In the genomic region with DNA sequence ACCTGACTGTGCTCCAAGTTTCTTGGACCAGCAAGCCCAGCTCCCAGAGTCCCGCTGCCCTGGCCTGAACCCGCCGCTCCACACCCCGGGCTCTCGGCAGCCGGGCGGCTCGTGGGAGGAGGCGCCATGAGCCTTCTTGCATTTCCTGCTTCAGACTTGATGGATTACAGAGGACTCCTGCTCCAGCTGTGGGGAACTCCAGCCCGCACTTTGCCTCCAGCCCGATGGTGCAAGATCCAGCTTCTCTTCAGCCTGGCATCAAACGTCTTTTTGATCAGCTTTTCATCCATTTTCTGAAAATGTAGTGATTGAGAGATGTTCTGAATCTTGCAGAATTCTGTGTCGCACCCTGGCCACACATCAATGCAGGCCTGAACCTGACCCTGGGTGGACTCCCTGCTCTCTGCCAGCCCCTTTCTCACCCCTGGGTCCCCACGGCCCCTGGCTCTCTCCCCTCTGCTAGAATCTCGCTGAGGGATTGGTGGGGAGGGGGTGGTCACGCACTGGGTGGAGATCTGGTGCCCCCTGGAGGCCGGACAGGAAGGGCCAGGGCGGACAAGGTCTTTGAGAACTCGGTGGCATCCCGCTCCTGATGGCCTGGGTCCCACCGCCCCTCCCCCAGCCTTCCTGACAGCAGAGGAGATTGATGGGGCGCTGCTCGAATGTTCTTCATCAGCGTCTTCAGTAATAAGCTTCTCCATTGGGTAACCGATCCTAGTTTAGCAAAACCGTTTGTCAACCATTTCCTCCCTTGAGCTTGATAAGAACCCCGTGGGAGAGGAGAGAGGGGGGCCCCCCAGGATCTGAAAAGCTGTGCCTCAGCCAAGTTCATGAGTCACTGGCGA, we compare ENCODE assay signal across 8 cellular contexts. TPM values are rescaled to one million over a fixed set of nuclear protein-coding genes. Genes with fewer than 3 reads are reported as not detected.
A peak's percentile ranks its signal among the peaks of the same experiment; 100 is the strongest.
DNase-seq lines count a peak whose midpoint lies in the region; ATAC-seq and TF ChIP-seq lines count a peak whose summit lies in the region.

No MANE protein-coding gene starts in this region.

- peak; percentile 90 for ATAC-seq in SK-N-SH treated with all-trans-retinoic acid at 6 μM for 48 hours
- ATAC-seq in GM21723 (IDR thresholded peaks at IDR 0.05; ENCODE audit: unreplicated experiment) = no peak

- no peaks in the 10 kb centered on the region for H3K9me3 ChIP-seq in testis

- H3K4me3 ChIP-seq in testis = no peak overlapping the region

- no peak for TF ChIP-seq POLR2A in testis (IDR thresholded peaks at IDR 0.05)

- no peaks in the 10 kb centered on the region for H3K36me3 ChIP-seq in testis (ENCODE audit: low read depth, missing control alignments)

- TF ChIP-seq CTCF in osteocyte (IDR thresholded peaks at IDR 0.05) (peak; percentile 81), testis (IDR thresholded peaks at IDR 0.05) (peak; percentile 36 to 49 (median 41))

- H3K27ac ChIP-seq in testis = peak overlapping the region; percentile 33 to 53

- intact Hi-C loops in head of caudate nucleus (cut with DNase I) = no loop called here
- intact Hi-C loops in testis (cut with DNase I; ENCODE audit: low total_unique reads) = no loop called here

- H3K36me3 Mint-ChIP-seq in activated naive CD8-positive, alpha-beta T cell treated with anti-CD3 and anti-CD28 coated beads for 36 hours = no peaks in the 10 kb centered on the region
- no peaks in the 10 kb centered on the region for H3K36me3 Mint-ChIP-seq in osteocyte (ENCODE audit: unreplicated experiment)

- WGBS in testis, 2 donors = 20 to 44% methylated on average over 13 to 28 of the region's 28 CpGs

- peaks cover 22% of the 10 kb centered on the region for H3K4me1 Mint-ChIP-seq in activated naive CD8-positive, alpha-beta T cell treated with anti-CD3 and anti-CD28 coated beads for 36 hours
- H3K4me1 Mint-ChIP-seq in osteocyte (ENCODE audit: unreplicated experiment) = peaks cover 20% of the 10 kb centered on the region

- DNase-seq in EL (peak; percentile 88), M059J (ENCODE audit: low read depth) (peak; percentile 73), head of caudate nucleus (peak; percentile 79 to 94 (median 88)), osteocyte (ENCODE audit: extremely low spot score, unreplicated experiment) (peak; percentile 93), testis (peak; percentile 78)
- peak; percentile 78 for DNase-seq in activated naive CD8-positive, alpha-beta T cell treated with anti-CD3 and anti-CD28 coated beads for 36 hours

- H3K9me3 Mint-ChIP-seq in activated naive CD8-positive, alpha-beta T cell treated with anti-CD3 and anti-CD28 coated beads for 36 hours = no peaks in the 10 kb centered on the region
- no peaks in the 10 kb centered on the region for H3K9me3 Mint-ChIP-seq in osteocyte (ENCODE audit: unreplicated experiment)

- H3K4me1 ChIP-seq in testis = peaks cover 11% of the 10 kb centered on the region

- H3K27ac Mint-ChIP-seq in activated naive CD8-positive, alpha-beta T cell treated with anti-CD3 and anti-CD28 coated beads for 36 hours = peak overlapping the region; percentile 78
- H3K27ac Mint-ChIP-seq in osteocyte (ENCODE audit: unreplicated experiment) = peak overlapping the region; percentile 69

- H3K4me3 Mint-ChIP-seq in activated naive CD8-positive, alpha-beta T cell treated with anti-CD3 and anti-CD28 coated beads for 36 hours = peak overlapping the region; percentile 68
- H3K4me3 Mint-ChIP-seq in osteocyte (ENCODE audit: unreplicated experiment) = peak overlapping the region; percentile 74

- no peaks in the 10 kb centered on the region for H3K27me3 Mint-ChIP-seq in activated naive CD8-positive, alpha-beta T cell treated with anti-CD3 and anti-CD28 coated beads for 36 hours
- H3K27me3 Mint-ChIP-seq in osteocyte (ENCODE audit: unreplicated experiment) = peaks cover 7% of the 10 kb centered on the region

- no peaks in the 10 kb centered on the region for H3K27me3 ChIP-seq in testis

TF ChIP-seq in SK-N-SH treated with all-trans-retinoic acid at 6 μM for 48 hours, 23 proteins besides CTCF, POLR2A, EP300 and RAD21:
- TF ChIP-seq, protein P1, sequence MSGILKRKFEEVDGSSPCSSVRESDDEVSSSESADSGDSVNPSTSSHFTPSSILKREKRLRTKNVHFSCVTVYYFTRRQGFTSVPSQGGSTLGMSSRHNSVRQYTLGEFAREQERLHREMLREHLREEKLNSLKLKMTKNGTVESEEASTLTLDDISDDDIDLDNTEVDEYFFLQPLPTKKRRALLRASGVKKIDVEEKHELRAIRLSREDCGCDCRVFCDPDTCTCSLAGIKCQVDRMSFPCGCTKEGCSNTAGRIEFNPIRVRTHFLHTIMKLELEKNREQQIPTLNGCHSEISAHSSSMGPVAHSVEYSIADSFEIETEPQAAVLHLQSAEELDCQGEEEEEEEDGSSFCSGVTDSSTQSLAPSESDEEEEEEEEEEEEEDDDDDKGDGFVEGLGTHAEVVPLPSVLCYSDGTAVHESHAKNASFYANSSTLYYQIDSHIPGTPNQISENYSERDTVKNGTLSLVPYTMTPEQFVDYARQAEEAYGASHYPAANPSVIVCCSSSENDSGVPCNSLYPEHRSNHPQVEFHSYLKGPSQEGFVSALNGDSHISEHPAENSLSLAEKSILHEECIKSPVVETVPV (CRISPR knock-in tag; IDR thresholded peaks at IDR 0.05) = no peak
- no peak for TF ChIP-seq PPARA (CRISPR knock-in tag; IDR thresholded peaks at IDR 0.05; ENCODE audit: borderline replicate concordance)
- TF ChIP-seq TOX (CRISPR knock-in tag; IDR thresholded peaks at IDR 0.05; ENCODE audit: borderline replicate concordance) = no peak
- TF ChIP-seq ZNF70 (CRISPR knock-in tag; IDR thresholded peaks at IDR 0.05) = no peak
- TF ChIP-seq ZNF8 (CRISPR knock-in tag; IDR thresholded peaks at IDR 0.05) = no peak
- TF ChIP-seq, protein P2, sequence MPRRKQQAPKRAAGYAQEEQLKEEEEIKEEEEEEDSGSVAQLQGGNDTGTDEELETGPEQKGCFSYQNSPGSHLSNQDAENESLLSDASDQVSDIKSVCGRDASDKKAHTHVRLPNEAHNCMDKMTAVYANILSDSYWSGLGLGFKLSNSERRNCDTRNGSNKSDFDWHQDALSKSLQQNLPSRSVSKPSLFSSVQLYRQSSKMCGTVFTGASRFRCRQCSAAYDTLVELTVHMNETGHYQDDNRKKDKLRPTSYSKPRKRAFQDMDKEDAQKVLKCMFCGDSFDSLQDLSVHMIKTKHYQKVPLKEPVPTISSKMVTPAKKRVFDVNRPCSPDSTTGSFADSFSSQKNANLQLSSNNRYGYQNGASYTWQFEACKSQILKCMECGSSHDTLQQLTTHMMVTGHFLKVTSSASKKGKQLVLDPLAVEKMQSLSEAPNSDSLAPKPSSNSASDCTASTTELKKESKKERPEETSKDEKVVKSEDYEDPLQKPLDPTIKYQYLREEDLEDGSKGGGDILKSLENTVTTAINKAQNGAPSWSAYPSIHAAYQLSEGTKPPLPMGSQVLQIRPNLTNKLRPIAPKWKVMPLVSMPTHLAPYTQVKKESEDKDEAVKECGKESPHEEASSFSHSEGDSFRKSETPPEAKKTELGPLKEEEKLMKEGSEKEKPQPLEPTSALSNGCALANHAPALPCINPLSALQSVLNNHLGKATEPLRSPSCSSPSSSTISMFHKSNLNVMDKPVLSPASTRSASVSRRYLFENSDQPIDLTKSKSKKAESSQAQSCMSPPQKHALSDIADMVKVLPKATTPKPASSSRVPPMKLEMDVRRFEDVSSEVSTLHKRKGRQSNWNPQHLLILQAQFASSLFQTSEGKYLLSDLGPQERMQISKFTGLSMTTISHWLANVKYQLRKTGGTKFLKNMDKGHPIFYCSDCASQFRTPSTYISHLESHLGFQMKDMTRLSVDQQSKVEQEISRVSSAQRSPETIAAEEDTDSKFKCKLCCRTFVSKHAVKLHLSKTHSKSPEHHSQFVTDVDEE (CRISPR knock-in tag; IDR thresholded peaks at IDR 0.05) = no peak

RNA-seq across cellular contexts. Expression of a gene that starts 12.1 kb away (rescaled TPM):
- total RNA-seq in M059J (2014; rRNA removed; shearing (Covaris generic)) = not detected in 2 replicates
- total RNA-seq in activated naive CD8-positive, alpha-beta T cell treated with anti-CD3 and anti-CD28 coated beads for 36 hours = under 1 TPM in 1 of 2 experiments, not detected in 1; 0.08 TPM
- total RNA-seq in osteocyte (not detected in 2 replicates), testis (1 to 10 TPM in 1 of 2 donors, under 1 TPM in 1; 0.71 to 1.2 TPM)
- 2.8 TPM for polyA plus RNA-seq in testis (ENCODE audit: insufficient read depth, low read depth, low replicate concordance)
